ENCODE assay signal across 33 cellular contexts in the genomic region with DNA sequence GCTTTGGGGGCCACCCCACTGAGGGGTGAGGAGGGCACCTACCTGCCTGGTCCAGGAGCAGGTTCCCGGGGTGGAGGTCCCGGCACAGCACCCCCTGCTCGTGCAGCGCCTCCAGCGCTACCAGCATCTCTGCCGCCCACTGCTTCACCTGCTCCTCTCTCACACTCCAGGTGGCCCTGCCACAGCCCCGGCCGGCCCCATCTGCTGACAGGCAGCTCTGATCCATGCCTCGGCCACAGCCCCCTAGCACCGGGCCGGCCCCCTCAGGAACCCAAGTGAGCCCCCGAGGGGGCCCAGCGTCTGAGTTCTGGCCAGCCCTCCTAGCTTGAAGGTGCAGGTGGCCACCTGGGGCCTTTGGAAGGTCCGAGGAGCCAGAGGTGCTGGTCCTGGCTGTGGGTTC. TPM values are rescaled to one million over a fixed set of nuclear protein-coding genes. Genes with fewer than 3 reads are reported as not detected.
"Had no signal": no experiment of that assay in that cellular context is flagged by ENCODE, and none has a peak within 500 bp of the region (broad histone marks: within the 10 kb centered on the region; RNA-seq: fewer than 3 reads in every experiment).

No MANE protein-coding gene starts in this region.

- H3K36me3 ChIP-seq: colonic mucosa, gastrocnemius medialis, pancreas, transverse colon, uterus had no signal

- H3K27ac ChIP-seq: colonic mucosa, epithelial cell of prostate, gastrocnemius medialis, pancreas, suprapubic skin, upper lobe of right lung, uterus had no signal

- H3K4me3 ChIP-seq: colonic mucosa, gastrocnemius medialis, pancreas, smooth muscle cell, suprapubic skin, transverse colon, upper lobe of right lung, uterus had no signal

- DNase-seq: colonic mucosa; effector CD8-positive, alpha-beta T cell; endodermal cell; foreskin fibroblast; gastrocnemius medialis; naive thymus-derived CD8-positive, alpha-beta T cell; nephron progenitor cell; occipital lobe; pancreas; retina; stimulated activated CD4-positive, alpha-beta T cell treated with anti-CD3 and anti-CD28 coated beads, Interleukin-12 subunit alpha, Interleukin-12 subunit beta, amount 100 ng/mL, for 4 hours; stimulated activated CD4-positive, alpha-beta T cell treated with anti-CD3 and anti-CD28 coated beads, Interleukin-1b, Interleukin-23, amount 100 ng/mL, for 48 hours; stimulated activated CD4-positive, alpha-beta T cell treated with anti-CD3 and anti-CD28 coated beads, Interleukin-4, amount 100 ng/mL, for 1 hour; transverse colon; upper lobe of right lung; uterus had no signal

- ATAC-seq: esophagus mucosa; gastrocnemius medialis; left lobe of liver; naive thymus-derived CD8-positive, alpha-beta T cell; pancreas; sciatic nerve; stimulated activated memory B cell treated with anti-CD40 and anti-IgM and Interleukin-4, amounts not matched to agents 10 μg/mL and 1 μg/mL and 100 μg/mL, for 72 hours; upper lobe of right lung had no signal

- H3K9me3 ChIP-seq: colonic mucosa, gastrocnemius medialis, pancreas, suprapubic skin, transverse colon, upper lobe of right lung, uterus had no signal

- H3K27ac Mint-ChIP-seq: dendritic cell treated with granulocyte-macrophage colony-stimulating factor and Interleukin-4, amounts not matched to agents 40 ng/mL and 50 ng/mL, for 4 days; naive thymus-derived CD8-positive, alpha-beta T cell; stimulated activated memory B cell treated with anti-CD40 and anti-IgM and Interleukin-4, amounts not matched to agents 10 μg/mL and 1 μg/mL and 100 μg/mL, for 72 hours; stimulated activated naive CD8-positive, alpha-beta T cell treated with anti-CD3 and anti-CD28 coated beads, Interleukin-15, Interleukin-2, amounts not matched to agents 100 ng/mL and 50 ng/mL, for 24 hours had no signal

- H3K27me3 Mint-ChIP-seq: dendritic cell treated with granulocyte-macrophage colony-stimulating factor and Interleukin-4, amounts not matched to agents 40 ng/mL and 50 ng/mL, for 4 days; naive thymus-derived CD8-positive, alpha-beta T cell; stimulated activated memory B cell treated with anti-CD40 and anti-IgM and Interleukin-4, amounts not matched to agents 10 μg/mL and 1 μg/mL and 100 μg/mL, for 72 hours; stimulated activated naive CD8-positive, alpha-beta T cell treated with anti-CD3 and anti-CD28 coated beads, Interleukin-15, Interleukin-2, amounts not matched to agents 100 ng/mL and 50 ng/mL, for 24 hours had no signal

- H3K27me3 ChIP-seq: colonic mucosa, gastrocnemius medialis, pancreas, suprapubic skin, transverse colon, upper lobe of right lung, uterus had no signal

- H3K4me1 Mint-ChIP-seq: endodermal cell had no signal

- H3K4me3 Mint-ChIP-seq: dendritic cell treated with granulocyte-macrophage colony-stimulating factor and Interleukin-4, amounts not matched to agents 40 ng/mL and 50 ng/mL, for 4 days; endodermal cell; naive thymus-derived CD8-positive, alpha-beta T cell; nephron progenitor cell; stimulated activated memory B cell treated with anti-CD40 and anti-IgM and Interleukin-4, amounts not matched to agents 10 μg/mL and 1 μg/mL and 100 μg/mL, for 72 hours; stimulated activated naive CD8-positive, alpha-beta T cell treated with anti-CD3 and anti-CD28 coated beads, Interleukin-15, Interleukin-2, amounts not matched to agents 100 ng/mL and 50 ng/mL, for 24 hours had no signal

- H3K4me2 ChIP-seq: smooth muscle cell had no signal

- H3K9me3 Mint-ChIP-seq: dendritic cell treated with granulocyte-macrophage colony-stimulating factor and Interleukin-4, amounts not matched to agents 40 ng/mL and 50 ng/mL, for 4 days; endodermal cell; naive thymus-derived CD8-positive, alpha-beta T cell; nephron progenitor cell; stimulated activated memory B cell treated with anti-CD40 and anti-IgM and Interleukin-4, amounts not matched to agents 10 μg/mL and 1 μg/mL and 100 μg/mL, for 72 hours; stimulated activated naive CD8-positive, alpha-beta T cell treated with anti-CD3 and anti-CD28 coated beads, Interleukin-15, Interleukin-2, amounts not matched to agents 100 ng/mL and 50 ng/mL, for 24 hours had no signal

RNA-seq across cellular contexts. Expression of gene RPS6KL1, which starts 13.6 kb away (rescaled TPM):
- total RNA-seq: smooth muscle cell had no signal
- polyA plus RNA-seq: smooth muscle cell had no signal

RNA-seq across cellular contexts. Expression of gene PROX2, which starts 33.6 kb away (rescaled TPM):
- total RNA-seq: chondrocyte, colonic mucosa, endodermal cell, esophagus mucosa, gastrocnemius medialis, glomerular endothelial cell, left lobe of liver, lung microvascular endothelial cell, mesenteric fat pad, myocyte, occipital lobe, pancreas, posterior vena cava, pulmonary artery endothelial cell, sciatic nerve, smooth muscle cell, upper lobe of right lung, uterus had no signal
- polyA plus RNA-seq: keratinocyte, pancreas had no signal

RNA-seq across cellular contexts. Expression of gene PGF, which starts 45.9 kb away (rescaled TPM):
- total RNA-seq: naive thymus-derived CD8-positive, alpha-beta T cell had no signal
